Comparison of ENCODE assay signal across 9 cellular contexts in genomic region chr16:49492090-49492801, GRCh38.
A peak's percentile ranks its signal among the peaks of the same experiment; 100 is the strongest.
DNase-seq lines count a peak whose midpoint lies in the region; ATAC-seq, FAIRE-seq and TF ChIP-seq lines count a peak whose summit lies in the region.
"Had no signal": no experiment of that assay in that cellular context is flagged by ENCODE, and none has a peak within 500 bp of the region (broad histone marks: within the 10 kb centered on the region; RNA-seq: fewer than 3 reads in every experiment).

No MANE protein-coding gene starts in this region.

- POLR2A ChIA-PET in A549 (lab: Yijun Ruan, JAX), result no interaction called here

- TF ChIP-seq CTCF in A549 (IDR thresholded peaks at IDR 0.05) (peak; percentile 91), GM13976 (IDR thresholded peaks at IDR 0.05; ENCODE audit: borderline replicate concordance, control extremely low read depth, extremely low read depth, insufficient read depth, missing control alignments) (peak; percentile 73), gastroesophageal sphincter (IDR thresholded peaks at IDR 0.05) (peak in 3 of 4 experiments; percentile 79 to 98 (median 85)), parathyroid adenoma (IDR thresholded peaks at IDR 0.05) (peak; percentile 89)

- H3K27ac ChIP-seq in A549 (no peak overlapping the region), gastroesophageal sphincter (peak overlapping the region in 3 of 4 donors; percentile 23 to 42 (median 24)), parathyroid adenoma (no peak overlapping the region)

- CTCF ChIA-PET in A549 (lab: Yijun Ruan, JAX), result interaction anchor here (0.5 to 2.8 kb wide), 17 partner anchors 11 to 429 kb away, joined by 3 to 14 read pairs (median 4); no protein-coding TSS in a partner anchor

- TF ChIP-seq EP300 in A549 (IDR thresholded peaks at IDR 0.05) (no peak), gastroesophageal sphincter (IDR thresholded peaks at IDR 0.05) (no peak)

- FAIRE-seq in A549 (lab: Jason Lieb, UNC), result no peak
- FAIRE-seq: endometrium had no signal

- TF ChIP-seq POLR2A in A549 (IDR thresholded peaks at IDR 0.05; ENCODE audit: low read length) (no peak), gastroesophageal sphincter (IDR thresholded peaks at IDR 0.05) (no peak)

- peak; percentile 46 to 60 for TF ChIP-seq RAD21 in A549 (conservative IDR thresholded peaks at IDR 0.05 in 1 of 2, IDR thresholded peaks at IDR 0.05 in 1 of 2)

- H3K4me2 ChIP-seq in A549 (peak overlapping the region; percentile 83), parathyroid adenoma (ENCODE audit: low read length) (peak overlapping the region; percentile 64)

- H3K27me3 ChIP-seq in gastroesophageal sphincter, result no peaks in the 10 kb centered on the region
- no peaks in the 10 kb centered on the region for H3K27me3 ChIP-seq in parathyroid adenoma (ENCODE audit: control insufficient read depth, insufficient read depth, low read length)

- H3K4me1 ChIP-seq in A549, result no peaks in the 10 kb centered on the region
- peaks cover 0 to 26% (median 2%) of the 10 kb centered on the region in 3 donors for H3K4me1 ChIP-seq in gastroesophageal sphincter
- H3K4me1 ChIP-seq in parathyroid adenoma, result peaks cover 4% of the 10 kb centered on the region

- H3K9me3 ChIP-seq in A549, result no peaks in the 10 kb centered on the region
- no peaks in the 10 kb centered on the region for H3K9me3 ChIP-seq in gastroesophageal sphincter
- H3K9me3 ChIP-seq in parathyroid adenoma (ENCODE audit: control insufficient read depth, low read length), result no peaks in the 10 kb centered on the region

- in situ Hi-C loops in GM13976 (cut with MboI; ENCODE audit: low sequenced_read_pairs, unreplicated experiment), result no loop called here

- H3K9ac ChIP-seq in parathyroid adenoma, result no peak overlapping the region

- ATAC-seq in A549 (peak; percentile 77 to 94), gastroesophageal sphincter (peak; percentile 73), HG03135 (IDR thresholded peaks at IDR 0.05; ENCODE audit: unreplicated experiment) (no peak), GM21786 (IDR thresholded peaks at IDR 0.05; ENCODE audit: unreplicated experiment) (no peak)

- 37% methylated on average over 13 of the region's 51 CpGs for WGBS in A549 (ENCODE audit: missing lambda C conversion rate)
- 0% methylated on average over 1 of the region's 51 CpGs; no CpG with 5 or more reads in 1 of the 2 donors for WGBS in gastroesophageal sphincter (ENCODE audit: low coverage in 1 of 2), 2 donors

- peak overlapping the region; percentile 91 for H2AFZ ChIP-seq in parathyroid adenoma

- H3K36me3 ChIP-seq in gastroesophageal sphincter, result peaks cover 0 to 3% of the 10 kb centered on the region in 2 donors
- H3K36me3 ChIP-seq in parathyroid adenoma (ENCODE audit: control insufficient read depth, insufficient read depth, low read length), result no peaks in the 10 kb centered on the region

- H3K4me3 ChIP-seq in A549 (peak overlapping the region; percentile 32; the same call in 2 of the 3 replicates), gastroesophageal sphincter (peak overlapping the region; percentile 7 to 48), parathyroid adenoma (ENCODE audit: low read depth, low read length) (peak overlapping the region; percentile 54)

- DNase-seq in A549 (ENCODE audit: low read depth in 1 of 2, low spot score in 1 of 2) (peak; percentile 15 to 68), GM13976 (ENCODE audit: low spot score) (peak; percentile 87), Kasumi-1 (lab: John Stamatoyannopoulos, UW) (peak; percentile 0 to 2)
- DNase-seq in activated CD8-positive, alpha-beta memory T cell treated with anti-CD3 and anti-CD28 coated beads, Interleukin-2, amount 50 U/mL, for 4 hours, result peak; percentile 50

- no peaks in the 10 kb centered on the region for H3K79me2 ChIP-seq in parathyroid adenoma

TF ChIP-seq in A549, 52 proteins besides CTCF, POLR2A, EP300 and RAD21:
- TF ChIP-seq ESRRA (IDR thresholded peaks at IDR 0.05; ENCODE audit: borderline replicate concordance, low read length) (no peak), SMC3 (IDR thresholded peaks at IDR 0.05) (peak; percentile 70), EHMT2 (IDR thresholded peaks at IDR 0.05; ENCODE audit: low read depth) (no peak), CEBPB (IDR thresholded peaks at IDR 0.05) (no peak)
TF ChIP-seq in A549: peak in this region for 1.

Comparison
In these comparisons a context has a peak if more than half of its experiments do, and no peak if none do; other contexts are left out.
1. ATAC-seq: peak in A549 (2 of 2) and gastroesophageal sphincter (single experiment); none in HG03135 (single experiment) and GM21786 (single experiment).
2. DNase-seq: peak in every context shown above with its lines; median percentile 87 in GM13976; 50 in activated CD8-positive, alpha-beta memory T cell treated with anti-CD3 and anti-CD28 coated beads, Interleukin-2, amount 50 U/mL, for 4 hours; 42 in A549; 1 in Kasumi-1.
3. H3K27ac ChIP-seq: peak in gastroesophageal sphincter (3 of 4); none in A549 (0 of 2) and parathyroid adenoma (single experiment).
4. Peak in every context shown above with its lines, with median percentiles within 50 percentile points of each other: H3K4me3 ChIP-seq and CTCF ChIP-seq.